In the genomic region with DNA sequence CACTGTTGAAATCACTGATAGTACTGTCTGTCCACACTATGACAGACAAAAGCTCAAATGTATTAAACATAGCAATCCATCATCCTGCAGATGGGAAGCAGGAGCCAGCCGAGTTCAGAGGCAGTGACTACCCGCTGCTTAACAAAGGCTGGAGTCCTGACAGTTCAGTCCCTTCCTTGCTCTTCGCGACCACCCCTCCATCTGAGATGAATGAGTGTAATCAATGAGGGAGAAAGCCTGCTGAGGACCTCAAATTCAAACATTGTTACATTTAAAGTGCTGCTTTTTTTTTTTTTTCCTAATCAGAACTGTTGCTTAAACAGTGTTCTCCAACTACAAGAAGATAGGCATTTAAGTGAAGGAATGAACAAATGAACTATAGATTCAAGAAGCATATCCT, we compare ENCODE assay signal across 1 cellular context.
TF ChIP-seq lines count a peak whose summit lies in the region.

No MANE protein-coding gene starts in this region.

TF ChIP-seq in WTC11, 78 proteins besides CTCF, POLR2A, EP300 and RAD21 (continued from another document):
- TF ChIP-seq ZNF232 (CRISPR knock-in tag; IDR thresholded peaks at IDR 0.05) (no peak), NFYB (CRISPR knock-in tag; conservative IDR thresholded peaks at IDR 0.05; ENCODE audit: low read depth) (no peak), TP53 (CRISPR knock-in tag; IDR thresholded peaks at IDR 0.05) (no peak), AR (CRISPR knock-in tag; IDR thresholded peaks at IDR 0.05) (no peak), NFATC4 (CRISPR knock-in tag; IDR thresholded peaks at IDR 0.05) (no peak), ZNF416 (CRISPR knock-in tag; IDR thresholded peaks at IDR 0.05) (no peak), ARID4B (CRISPR knock-in tag; IDR thresholded peaks at IDR 0.05; ENCODE audit: borderline replicate concordance) (no peak), ZNF396 (CRISPR knock-in tag; IDR thresholded peaks at IDR 0.05; ENCODE audit: borderline replicate concordance) (no peak)
- TF ChIP-seq, protein P1, sequence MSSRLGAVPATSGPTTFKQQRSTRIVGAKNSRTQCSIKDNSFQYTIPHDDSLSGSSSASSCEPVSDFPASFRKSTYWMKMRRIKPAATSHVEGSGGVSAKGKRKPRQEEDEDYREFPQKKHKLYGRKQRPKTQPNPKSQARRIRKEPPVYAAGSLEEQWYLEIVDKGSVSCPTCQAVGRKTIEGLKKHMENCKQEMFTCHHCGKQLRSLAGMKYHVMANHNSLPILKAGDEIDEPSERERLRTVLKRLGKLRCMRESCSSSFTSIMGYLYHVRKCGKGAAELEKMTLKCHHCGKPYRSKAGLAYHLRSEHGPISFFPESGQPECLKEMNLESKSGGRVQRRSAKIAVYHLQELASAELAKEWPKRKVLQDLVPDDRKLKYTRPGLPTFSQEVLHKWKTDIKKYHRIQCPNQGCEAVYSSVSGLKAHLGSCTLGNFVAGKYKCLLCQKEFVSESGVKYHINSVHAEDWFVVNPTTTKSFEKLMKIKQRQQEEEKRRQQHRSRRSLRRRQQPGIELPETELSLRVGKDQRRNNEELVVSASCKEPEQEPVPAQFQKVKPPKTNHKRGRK (CRISPR knock-in tag; IDR thresholded peaks at IDR 0.05; ENCODE audit: borderline replicate concordance), result no peak
